ENCODE assay signal across 1 cellular context in the genomic region with DNA sequence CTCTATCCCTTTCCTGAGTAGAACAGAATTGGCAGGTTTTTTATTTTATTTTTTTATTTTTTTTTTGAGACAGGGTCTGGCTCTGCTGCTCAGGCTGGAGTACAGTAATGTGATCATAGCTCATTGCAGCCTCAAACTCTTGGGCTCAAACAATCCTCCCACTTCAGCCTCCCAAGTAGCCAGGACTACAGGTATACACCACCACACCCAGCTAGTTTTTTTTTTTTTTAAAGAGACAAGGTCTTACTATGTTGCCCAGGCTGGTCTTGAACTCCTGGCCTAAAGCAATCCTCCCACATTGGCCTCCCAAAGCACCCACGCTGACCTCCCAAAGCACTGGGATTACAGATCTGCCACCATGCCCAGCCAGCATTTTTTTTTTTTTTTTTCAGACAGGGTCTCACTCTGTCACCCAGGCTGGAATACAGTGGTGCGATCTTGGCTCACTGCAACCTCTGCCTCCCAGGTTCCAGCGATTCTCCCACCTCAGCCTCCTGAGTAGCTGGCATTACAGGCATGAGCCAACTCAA.
TF ChIP-seq lines count a peak whose summit lies in the region.

No MANE protein-coding gene starts in this region.

TF ChIP-seq in HEK293, 187 proteins besides CTCF, POLR2A, EP300 and RAD21:
- peak; percentile 93; the same call in 1 of the 2 replicates for TF ChIP-seq ZNF362 (tag by site-specific recombination; IDR thresholded peaks at IDR 0.05)
- peak; percentile 49; the same call in 1 of the 2 replicates for TF ChIP-seq EGR2 (tag by site-specific recombination; IDR thresholded peaks at IDR 0.05; ENCODE audit: low read depth)
- TF ChIP-seq ZXDB (tag by site-specific recombination; IDR thresholded peaks at IDR 0.05) = 0 out of 2 replicates have a peak, but pooled peaks have one; percentile 18
- 0 out of 2 replicates have a peak, but pooled peaks have one; percentile 7 for TF ChIP-seq ZFHX2 (tag by site-specific recombination; conservative IDR thresholded peaks at IDR 0.05)
- peak; percentile 70 for TF ChIP-seq ZNF121 (tag by site-specific recombination; IDR thresholded peaks at IDR 0.05)
TF ChIP-seq in HEK293: peak in this region for 5; not testable (repeated sequence) for 182.
